ENCODE assay signal across 1 cellular context in genomic region chr2:124333789-124334188, GRCh38.
TF ChIP-seq lines count a peak whose summit lies in the region.

No MANE protein-coding gene starts in this region.

TF ChIP-seq in GM23338, 12 proteins besides CTCF, POLR2A, EP300 and RAD21 (continued from another document):
- TF ChIP-seq, protein P1, sequence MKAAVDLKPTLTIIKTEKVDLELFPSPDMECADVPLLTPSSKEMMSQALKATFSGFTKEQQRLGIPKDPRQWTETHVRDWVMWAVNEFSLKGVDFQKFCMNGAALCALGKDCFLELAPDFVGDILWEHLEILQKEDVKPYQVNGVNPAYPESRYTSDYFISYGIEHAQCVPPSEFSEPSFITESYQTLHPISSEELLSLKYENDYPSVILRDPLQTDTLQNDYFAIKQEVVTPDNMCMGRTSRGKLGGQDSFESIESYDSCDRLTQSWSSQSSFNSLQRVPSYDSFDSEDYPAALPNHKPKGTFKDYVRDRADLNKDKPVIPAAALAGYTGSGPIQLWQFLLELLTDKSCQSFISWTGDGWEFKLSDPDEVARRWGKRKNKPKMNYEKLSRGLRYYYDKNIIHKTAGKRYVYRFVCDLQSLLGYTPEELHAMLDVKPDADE (IDR thresholded peaks at IDR 0.05), result no peak
- no peak for TF ChIP-seq REST (IDR thresholded peaks at IDR 0.05; ENCODE audit: unreplicated experiment)
TF ChIP-seq in GM23338: peak in this region for 0.
